Comparison of ENCODE assay signal across 7 cellular contexts in the genomic region with DNA sequence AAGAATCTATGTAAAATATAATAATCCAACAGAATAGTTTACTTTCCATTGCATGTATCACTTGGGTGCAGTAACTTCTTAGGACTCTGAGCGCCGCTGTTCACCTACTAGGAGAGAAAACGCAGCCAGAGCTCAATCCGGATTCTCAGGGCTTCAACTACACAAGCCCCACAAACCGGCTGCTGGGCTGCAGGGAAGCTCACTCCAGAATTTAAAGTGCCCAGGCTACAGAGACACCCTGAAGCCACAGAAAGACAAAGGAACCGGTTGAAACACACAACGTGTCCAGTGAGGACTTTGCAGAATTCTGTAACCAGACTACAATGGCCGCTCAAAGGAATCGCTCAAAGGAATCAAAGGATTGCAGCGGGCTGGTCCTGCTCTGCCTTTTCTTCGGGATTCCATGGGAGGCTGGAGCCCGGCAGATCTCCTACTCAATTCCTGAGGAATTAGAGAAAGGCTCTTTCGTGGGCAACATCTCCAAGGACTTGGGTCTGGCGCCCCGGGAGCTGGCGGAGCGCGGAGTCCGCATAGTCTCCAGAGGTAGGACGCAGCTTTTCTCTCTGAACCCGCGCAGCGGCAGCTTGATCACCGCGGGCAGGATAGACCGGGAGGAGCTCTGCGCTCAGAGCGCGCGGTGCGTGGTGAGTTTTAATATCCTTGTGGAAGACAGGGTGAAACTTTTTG. TPM values are rescaled to one million over a fixed set of nuclear protein-coding genes. Genes with fewer than 3 reads are reported as not detected.
DNase-seq lines count a peak whose midpoint lies in the region; ATAC-seq and TF ChIP-seq lines count a peak whose summit lies in the region.

A gene (plus strand): TSS at position 135 of the 687 bp plus-strand sequence. CDS start 189 bp downstream, at position 324.

- H3K9me3 Mint-ChIP-seq in activated CD4-positive, alpha-beta memory T cell treated with anti-CD3 and anti-CD28 coated beads for 36 hours = peaks cover 23% of the 10 kb centered on the region

- peaks cover 18% of the 10 kb centered on the region for H3K4me1 Mint-ChIP-seq in activated CD4-positive, alpha-beta memory T cell treated with anti-CD3 and anti-CD28 coated beads for 36 hours (ENCODE audit: low read depth)

- H3K36me3 Mint-ChIP-seq in activated CD4-positive, alpha-beta memory T cell treated with anti-CD3 and anti-CD28 coated beads for 36 hours = peaks cover 25% of the 10 kb centered on the region

- no peak within 1 kb of the TSS for H3K27ac Mint-ChIP-seq in activated CD4-positive, alpha-beta memory T cell treated with anti-CD3 and anti-CD28 coated beads for 36 hours

- TF ChIP-seq CTCF in epithelial cell of esophagus (IDR thresholded peaks at IDR 0.05; ENCODE audit: insufficient read depth, low read depth, low read length, missing control alignments) = peak; percentile 74

- CTCF ChIA-PET in activated CD4-positive, alpha-beta memory T cell treated with anti-CD3 and anti-CD28 coated beads for 36 hours (lab: Charles Lee) = interaction anchor here (0.6 to 3.3 kb wide), 32 partner anchors 8 to 236 kb away, joined by 3 to 59 read pairs (median 4); a partner anchor contains a TSS

- intact Hi-C loops in activated CD4-positive, alpha-beta memory T cell treated with anti-CD3 and anti-CD28 coated beads for 36 hours (cut with micrococcal nuclease) = loop anchor here (2.0 to 10.0 kb wide), 4 partner anchors 48 to 146 kb away; a partner anchor contains a TSS

- peak; percentile 82 for DNase-seq in NAMALWA (ENCODE audit: low spot score)
- DNase-seq in activated CD4-positive, alpha-beta memory T cell treated with anti-CD3 and anti-CD28 coated beads for 36 hours = peak; percentile 69
- DNase-seq in epithelial cell of esophagus (ENCODE audit: low read depth) = peak; percentile 79
- DNase-seq in mucosa of gallbladder (ENCODE audit: low spot score) = peak; percentile 44
- DNase-seq in superior temporal gyrus (ENCODE audit: extremely low spot score) = peak; percentile 13

- peaks cover 61% of the 10 kb centered on the region for H3K27me3 Mint-ChIP-seq in activated CD4-positive, alpha-beta memory T cell treated with anti-CD3 and anti-CD28 coated beads for 36 hours

- POLR2A ChIA-PET in activated CD4-positive, alpha-beta memory T cell treated with anti-CD3 and anti-CD28 coated beads for 36 hours (lab: Charles Lee) = no interaction called here

- H3K4me3 Mint-ChIP-seq in activated CD4-positive, alpha-beta memory T cell treated with anti-CD3 and anti-CD28 coated beads for 36 hours = peak within 1 kb of the TSS; percentile 66

- ATAC-seq in GM18498 (IDR thresholded peaks at IDR 0.05; ENCODE audit: unreplicated experiment) (peak; percentile 86), HG02571 (IDR thresholded peaks at IDR 0.05; ENCODE audit: unreplicated experiment) (peak; percentile 78)

- peak within 1 kb of the TSS; percentile 55 for H3K4me3 ChIP-seq in epithelial cell of esophagus (ENCODE audit: low read length)

RNA-seq across cellular contexts. Expression of the gene that starts here (rescaled TPM):
- under 1 TPM; 0.07 to 0.10 TPM for total RNA-seq in activated CD4-positive, alpha-beta memory T cell treated with anti-CD3 and anti-CD28 coated beads for 36 hours
- total RNA-seq in mucosa of gallbladder = 6.2 TPM

Comparison
In these comparisons a context has a peak if more than half of its experiments do, and no peak if none do; other contexts are left out.
1. Peak in every context shown above with its lines: DNase-seq, ATAC-seq and H3K4me3 ChIP-seq.
2. Peak in DNase-seq in activated CD4-positive, alpha-beta memory T cell treated with anti-CD3 and anti-CD28 coated beads for 36 hours; RNA of the gene not detected or under 1 TPM.
3. DNase-seq: peak in every context shown above with its lines; median percentile 82 in NAMALWA; 79 in epithelial cell of esophagus; 69 in activated CD4-positive, alpha-beta memory T cell treated with anti-CD3 and anti-CD28 coated beads for 36 hours; 44 in mucosa of gallbladder; 13 in superior temporal gyrus.